1 cellular context compared by ENCODE assay signal in genomic region chr10:122490268-122490667, GRCh38.
TF ChIP-seq lines count a peak whose summit lies in the region.

No MANE protein-coding gene starts in this region.

TF ChIP-seq in K562, 482 proteins besides CTCF, POLR2A, EP300 and RAD21:
- TF ChIP-seq HNRNPK (IDR thresholded peaks at IDR 0.05; ENCODE audit: low read depth, low read length, poor library complexity, severe bottlenecking), result no peak
- TF ChIP-seq SMAD2 (IDR thresholded peaks at IDR 0.05; ENCODE audit: low read depth, low read length), result no peak
- TF ChIP-seq MAFG (tag; conservative IDR thresholded peaks at IDR 0.05), result peak; percentile 40; the same call in 1 of the 2 replicates
- no peak for TF ChIP-seq GATAD2B (IDR thresholded peaks at IDR 0.05; ENCODE audit: borderline replicate concordance)
- TF ChIP-seq TCF7L2 (IDR thresholded peaks at IDR 0.05; ENCODE audit: low read depth, low read length), result no peak
- TF ChIP-seq C11orf30 (IDR thresholded peaks at IDR 0.05; ENCODE audit: low read depth), result peak; percentile 31; the same call in 1 of the 2 replicates
- TF ChIP-seq SIN3A (IDR thresholded peaks at IDR 0.05; ENCODE audit: borderline replicate concordance in 2 of 2, control insufficient read depth in 1 of 2, low read depth in 2 of 2, low read length in 2 of 2), result no peak
- TF ChIP-seq MAFK (IDR thresholded peaks at IDR 0.05; ENCODE audit: low read length), result 0 out of 2 replicates have a peak, but pooled peaks have one; percentile 10
- peak; percentile 65 for TF ChIP-seq ZNF316 (IDR thresholded peaks at IDR 0.05)
- no peak for TF ChIP-seq ZNF395 (CRISPR knock-in tag; IDR thresholded peaks at IDR 0.05)
- no peak for TF ChIP-seq RCOR1 (IDR thresholded peaks at IDR 0.05; ENCODE audit: borderline replicate concordance in 1 of 2, low read depth in 2 of 2, low read length in 2 of 2)
